ENCODE assay signal across 8 cellular contexts in genomic region chr1:24150228-24151174, GRCh38. TPM values are rescaled to one million over a fixed set of nuclear protein-coding genes. Genes with fewer than 3 reads are reported as not detected.
A peak's percentile ranks its signal among the peaks of the same experiment; 100 is the strongest.
DNase-seq lines count a peak whose midpoint lies in the region; ATAC-seq and TF ChIP-seq lines count a peak whose summit lies in the region.

No MANE protein-coding gene starts in this region.

- intact Hi-C loops in mucosa of descending colon (cut with DNase I, micrococcal nuclease): no loop called here

- H3K27me3 ChIP-seq in OCI-LY3 (ENCODE audit: low read depth, low read length): no peaks in the 10 kb centered on the region

- H3K36me3 ChIP-seq in OCI-LY3 (replicated peaks; ENCODE audit: low read depth, low read length): peaks cover 5% of the 10 kb centered on the region
- H3K36me3 ChIP-seq in mucosa of descending colon (ENCODE audit: low read depth): no peaks in the 10 kb centered on the region

- H3K4me1 ChIP-seq in OCI-LY3 (ENCODE audit: low read length) (peaks cover 53% of the 10 kb centered on the region), mucosa of descending colon (ENCODE audit: low read depth) (peaks cover 4% of the 10 kb centered on the region)

- no peak overlapping the region for H2AFZ ChIP-seq in OCI-LY3 (ENCODE audit: low read depth, low read length)

- peak overlapping the region; percentile 90 for H3K4me2 ChIP-seq in OCI-LY3 (ENCODE audit: low read length)

- H3K36me3 Mint-ChIP-seq in IgD-negative memory B cell: no peaks in the 10 kb centered on the region

- H3K27me3 Mint-ChIP-seq in IgD-negative memory B cell: peaks cover 13% of the 10 kb centered on the region

- H3K4me3 Mint-ChIP-seq in IgD-negative memory B cell: peak overlapping the region; percentile 44 to 91 (median 64)

- DNase-seq in activated T-cell treated with anti-CD3 and anti-CD28 coated beads for 4 hours (peak; percentile 90), erythroblast (lab: John Stamatoyannopoulos, UW) (peak; percentile 79 to 90), mucosa of descending colon (peak; percentile 94 to 99 (median 98))
- peak; percentile 72 to 74 for DNase-seq in stimulated activated CD8-positive, alpha-beta memory T cell treated with anti-CD3 and anti-CD28 coated beads, Interleukin-2, amount 100 ng/mL, for 1 hour (ENCODE audit: low read depth in 2 of 2)

- no peak overlapping the region for H3K27ac Mint-ChIP-seq in IgD-negative memory B cell

- no peaks in the 10 kb centered on the region for H4K20me1 ChIP-seq in OCI-LY3 (ENCODE audit: insufficient read depth, low read length)

- H3K4me3 ChIP-seq in OCI-LY3 (ENCODE audit: low read length) (peak overlapping the region; percentile 73), mucosa of descending colon (no peak overlapping the region)

- no peaks in the 10 kb centered on the region for H3K9me3 ChIP-seq in OCI-LY3 (ENCODE audit: insufficient read depth, low read length)
- no peaks in the 10 kb centered on the region for H3K9me3 ChIP-seq in mucosa of descending colon

- H3K4me1 Mint-ChIP-seq in IgD-negative memory B cell: peaks cover 9 to 20% (median 18%) of the 10 kb centered on the region in 3 donors

- peak overlapping the region; percentile 68 for H3K9ac ChIP-seq in OCI-LY3 (ENCODE audit: low read length)

- ATAC-seq in mucosa of descending colon (peak; percentile 95), HG02885 (IDR thresholded peaks at IDR 0.05; ENCODE audit: poor library complexity, unreplicated experiment) (no peak)

- peak overlapping the region; percentile 78 for H3K27ac ChIP-seq in OCI-LY3 (ENCODE audit: low read length)

- no peaks in the 10 kb centered on the region for H3K79me2 ChIP-seq in OCI-LY3 (ENCODE audit: low read length)

- TF ChIP-seq POLR2A in erythroblast (IDR thresholded peaks at IDR 0.05; ENCODE audit: low read length): no peak

- H3K9me3 Mint-ChIP-seq in IgD-negative memory B cell: no peaks in the 10 kb centered on the region

- TF ChIP-seq CTCF in GM12873 (IDR thresholded peaks at IDR 0.05; ENCODE audit: insufficient read depth, low read depth, low read length, missing control alignments): peak; percentile 82
- TF ChIP-seq CTCF in OCI-LY3 (IDR thresholded peaks at IDR 0.05; ENCODE audit: low read depth, low read length): peak; percentile 58
- TF ChIP-seq CTCF in mucosa of descending colon (IDR thresholded peaks at IDR 0.05): peak; percentile 77

RNA-seq across cellular contexts. Expression of gene IL22RA1, which starts 7.6 kb away (rescaled TPM):
- polyA plus RNA-seq in IgD-negative memory B cell: not detected
- total RNA-seq in mucosa of descending colon: 10 to 100 TPM; 13.8 to 43.1 (median 28.2) TPM

RNA-seq across cellular contexts. Expression of gene IFNLR1, which starts 36.6 kb away (rescaled TPM):
- polyA plus RNA-seq in IgD-negative memory B cell: 11.5 TPM
- total RNA-seq in mucosa of descending colon: 10 to 100 TPM in 2 of 3 donors, 1 to 10 TPM in 1; 5.3 to 24.0 (median 18.8) TPM

RNA-seq across cellular contexts. Expression of gene MYOM3, which starts 38.6 kb away (rescaled TPM):
- polyA plus RNA-seq in IgD-negative memory B cell: not detected
- 1 to 10 TPM; 2.6 to 3.4 (median 2.7) TPM for total RNA-seq in mucosa of descending colon
